In the genomic region with DNA sequence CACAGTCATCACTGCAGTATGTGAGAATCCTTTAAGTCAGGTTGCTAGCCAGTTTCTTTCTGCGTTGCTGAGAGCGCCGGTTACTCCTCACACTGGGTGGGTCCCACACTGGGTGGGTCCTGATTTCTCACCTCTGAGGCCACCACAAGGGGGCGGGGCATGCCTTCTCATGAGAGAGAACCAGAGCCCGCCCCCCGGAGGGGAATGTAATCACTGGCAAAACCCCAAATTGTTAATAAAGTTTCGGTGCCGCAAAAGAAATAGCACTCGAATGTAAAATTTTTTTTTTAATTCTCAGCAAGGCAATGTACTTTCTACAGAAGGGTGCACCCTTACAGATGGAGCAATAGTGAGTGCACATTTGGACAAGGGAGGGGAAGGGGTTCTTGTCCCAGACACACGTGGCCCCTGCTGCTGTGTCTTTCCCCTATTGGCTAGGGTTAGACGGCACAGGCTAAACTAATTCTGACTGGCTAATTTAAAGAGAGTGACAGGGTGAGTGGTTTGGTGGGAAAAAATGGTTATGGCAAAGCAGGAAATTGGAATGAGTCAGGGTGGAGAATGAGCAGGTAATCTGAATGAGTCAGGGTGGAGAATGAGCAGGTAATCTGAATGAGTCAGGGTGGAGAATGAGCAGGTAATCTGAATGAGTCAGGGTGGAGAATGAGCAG, we compare ENCODE assay signal across 12 cellular contexts. TPM values are rescaled to one million over a fixed set of nuclear protein-coding genes. Genes with fewer than 3 reads are reported as not detected.
DNase-seq lines count a peak whose midpoint lies in the region; ATAC-seq, FAIRE-seq and TF ChIP-seq lines count a peak whose summit lies in the region.
"Not testable (repeated sequence)": the region's sequence is repeated elsewhere in the genome, so short reads cannot be mapped to it uniquely, and the experiment has no call there.
"Had no signal": no experiment of that assay in that cellular context is flagged by ENCODE, and none has a peak within 500 bp of the region (broad histone marks: within the 10 kb centered on the region; RNA-seq: fewer than 3 reads in every experiment).

No MANE protein-coding gene starts in this region.

- not testable (repeated sequence) for H3K9me3 Mint-ChIP-seq in glutamatergic neuron (ENCODE audit: unreplicated experiment); nephron; type B pancreatic cell

- H2AFZ ChIP-seq in PC-9; K562 (ENCODE audit: low read depth, low read length): not testable (repeated sequence)

- 78% methylated on average over 6 of the region's 11 CpGs for WGBS in K562 (ENCODE audit: insufficient coverage, low coverage, missing lambda C conversion rate)

- not testable (repeated sequence) for H3K9me2 ChIP-seq in DOHH2 (replicated peaks; ENCODE audit: control insufficient read depth, low read length); PC-9 (ENCODE audit: insufficient read depth)

- H3F3A ChIP-seq in DOHH2 (ENCODE audit: control insufficient read depth, insufficient read depth); PC-9 (ENCODE audit: insufficient read depth, low read depth): not testable (repeated sequence)

- not testable (repeated sequence) for H3K27ac ChIP-seq in DOHH2 (ENCODE audit: low read depth, low read length); HEK293 (ENCODE audit: extremely low read depth, low read depth, low read length); K562 (ENCODE audit: extremely low read depth, low read depth, low read length)
- H3K27ac ChIP-seq in PC-9: peak overlapping the region; percentile 60

- H3K27ac Mint-ChIP-seq in glutamatergic neuron (ENCODE audit: unreplicated experiment): not testable (repeated sequence)
- H3K27ac Mint-ChIP-seq in nephron (peak overlapping the region; percentile 55 to 85 (median 71)), type B pancreatic cell (peak overlapping the region; percentile 53)

- H3K9me3 ChIP-seq in DOHH2 (ENCODE audit: control insufficient read depth, insufficient read depth, low read length); HEK293 (ENCODE audit: control insufficient read depth, insufficient read depth, low read depth, low read length); PC-9 (ENCODE audit: insufficient read depth, low read depth); K562 (replicated peaks; ENCODE audit: control insufficient read depth, insufficient read depth, low read depth, low read length): not testable (repeated sequence)

- H3K9ac ChIP-seq in K562 (ENCODE audit: insufficient read depth in 1 of 2, low read depth in 2 of 2, low read length in 2 of 2): not testable (repeated sequence)

- not testable (repeated sequence) for H3K4me3 Mint-ChIP-seq in glutamatergic neuron (ENCODE audit: unreplicated experiment)
- H3K4me3 Mint-ChIP-seq in nephron: peak overlapping the region; percentile 77 to 86 (median 85)
- peak overlapping the region; percentile 74 for H3K4me3 Mint-ChIP-seq in type B pancreatic cell

- TF ChIP-seq RAD21 in K562 (CRISPR knock-in tag; conservative IDR thresholded peaks at IDR 0.05 in 1 of 2, IDR thresholded peaks at IDR 0.05 in 1 of 2): not testable (repeated sequence)

- not testable (repeated sequence) for TF ChIP-seq EP300 in K562 (IDR thresholded peaks at IDR 0.05; ENCODE audit: low read length)

- BruUV-seq in PC-9 (replicated peaks; lab: Mats Ljungman, UMichigan); K562 (replicated peaks; lab: Mats Ljungman, UMichigan): not testable (repeated sequence)

- not testable (repeated sequence) for H4K20me1 ChIP-seq in DOHH2 (ENCODE audit: control insufficient read depth, insufficient read depth, low read depth, low read length); PC-9 (ENCODE audit: insufficient read depth); K562 (replicated peaks; ENCODE audit: control insufficient read depth, insufficient read depth, low read length)

- not testable (repeated sequence) for H3K79me2 ChIP-seq in DOHH2 (ENCODE audit: control insufficient read depth, low read length); PC-9 (ENCODE audit: low read depth); K562 (ENCODE audit: control insufficient read depth, insufficient read depth, low read length)

- not testable (repeated sequence) for H3K36me3 ChIP-seq in DOHH2 (ENCODE audit: control insufficient read depth, low read length); HEK293 (ENCODE audit: control insufficient read depth in 2 of 2, insufficient read depth in 1 of 2, low read length in 2 of 2); PC-9 (ENCODE audit: low read depth); K562 (ENCODE audit: control insufficient read depth, insufficient read depth, low read length)

- FAIRE-seq in K562 (lab: Jason Lieb, UNC): not testable (repeated sequence)

- H3K27me3 ChIP-seq in DOHH2 (ENCODE audit: control insufficient read depth, low read length); PC-9 (ENCODE audit: insufficient read depth, low read depth); K562 (ENCODE audit: control insufficient read depth in 2 of 2, insufficient read depth in 2 of 2, low read length in 2 of 2): not testable (repeated sequence)

- H3K4me2 ChIP-seq in DOHH2 (ENCODE audit: low read length); PC-9; K562 (ENCODE audit: insufficient read depth, low read length): not testable (repeated sequence)

- not testable (repeated sequence) for TF ChIP-seq POLR2A in K562 (conservative IDR thresholded peaks at IDR 0.05)

- CTCF ChIA-PET in HEK293 (lab: Yijun Ruan, JAX); PC-9 (lab: Charles Lee); K562 (lab: Yijun Ruan, JAX; ENCODE audit: low intra/inter-chr PET ratio): not testable (repeated sequence)

- not testable (repeated sequence) for H3K4me3 ChIP-seq in DOHH2 (ENCODE audit: low read length); HEK293 (ENCODE audit: low read depth, low read length); PC-9; K562

- in situ Hi-C loops in K562 (cut with MboI): not testable (repeated sequence)

- DNase-seq in NAMALWA (ENCODE audit: low spot score) (peak; percentile 61), K562 (ENCODE audit: extremely low read depth in 1 of 4, low spot score in 3 of 4) (peak in 1 of 4 experiments; percentile 26), glutamatergic neuron (peak; percentile 22)
- DNase-seq in PC-9; type B pancreatic cell (ENCODE audit: extremely low spot score, unreplicated experiment): not testable (repeated sequence)

- not testable (repeated sequence) for H3K4me1 Mint-ChIP-seq in glutamatergic neuron (ENCODE audit: low read depth, unreplicated experiment); nephron; type B pancreatic cell (ENCODE audit: unreplicated experiment)

- POLR2A ChIA-PET in HEK293 (lab: Yijun Ruan, JAX); PC-9 (lab: Charles Lee; ENCODE audit: unreplicated experiment); K562 (lab: Yijun Ruan, JAX): not testable (repeated sequence)

- not testable (repeated sequence) for ATAC-seq in K562

- intact Hi-C loops in PC-9 (cut with micrococcal nuclease; ENCODE audit: unreplicated experiment); K562 (cut with micrococcal nuclease): not testable (repeated sequence)

- TF ChIP-seq CTCF in DOHH2 (IDR thresholded peaks at IDR 0.05; ENCODE audit: low read depth, low read length, poor library complexity, severe bottlenecking): peak; percentile 33
- not testable (repeated sequence) for TF ChIP-seq CTCF in HEK293 (tag by site-specific recombination; IDR thresholded peaks at IDR 0.05); PC-9 (conservative IDR thresholded peaks at IDR 0.05); glutamatergic neuron (IDR thresholded peaks at IDR 0.05; ENCODE audit: partially characterized antibody, unreplicated experiment); type B pancreatic cell (conservative IDR thresholded peaks at IDR 0.05)
- peak in 2 of 3 experiments; percentile 19 to 54; a peak in 3 of 6 replicates for TF ChIP-seq CTCF in K562 (IDR thresholded peaks at IDR 0.05 in 2 of 3, conservative IDR thresholded peaks at IDR 0.05 in 1 of 3; ENCODE audit: insufficient read depth in 2 of 3, low read depth in 1 of 3, low read length in 3 of 3)
- peak in 2 of 3 experiments; percentile 9 to 23 for TF ChIP-seq CTCF in nephron (IDR thresholded peaks at IDR 0.05; ENCODE audit: unreplicated experiment in 3 of 3)

- not testable (repeated sequence) for H3K9me1 ChIP-seq in K562 (ENCODE audit: control insufficient read depth, insufficient read depth, low read length)

- H3K27me3 Mint-ChIP-seq in glutamatergic neuron (ENCODE audit: unreplicated experiment); nephron (ENCODE audit: low read depth); type B pancreatic cell: not testable (repeated sequence)

- H3K36me3 Mint-ChIP-seq in glutamatergic neuron (ENCODE audit: unreplicated experiment); nephron (ENCODE audit: low read depth); type B pancreatic cell: not testable (repeated sequence)

- not testable (repeated sequence) for H3K4me1 ChIP-seq in DOHH2 (ENCODE audit: control insufficient read depth, low read length); HEK293 (ENCODE audit: control insufficient read depth, insufficient read depth, low read length); PC-9 (replicated peaks; ENCODE audit: insufficient read depth); K562 (replicated peaks in 1 of 2; ENCODE audit: control insufficient read depth in 2 of 2, insufficient read depth in 2 of 2, low read length in 2 of 2)

RNA-seq across cellular contexts. Expression of a gene that starts 25.5 kb away (rescaled TPM):
- 32.2 and 47.4 TPM in 2 replicates for total RNA-seq in PC-9 (2021)
- 7.9 and 16.0 TPM in 2 replicates for total RNA-seq in K562 (2011; cell fraction: chromatin; rRNA removed; ENCODE audit: low replicate concordance)
- 21.0 and 22.2 TPM in 2 replicates for total RNA-seq in K562 (2011; cell fraction: nucleolus; rRNA removed)
- 18.3 and 20.5 TPM in 2 replicates for total RNA-seq in K562 (2011; cell fraction: nucleoplasm; rRNA removed)
- total RNA-seq in K562 (2014; rRNA removed): 10.7 and 12.7 TPM in 2 replicates
- 6.6 and 9.8 TPM in 2 replicates for total RNA-seq in K562 (2014; rRNA removed; fragmentation: Illumina TruSeq; extraction: Trizol)
- 13.9 and 16.9 TPM in 2 replicates for total RNA-seq in K562 (2015; rRNA removed; fragmentation: Illumina TruSeq; extraction: Trizol)
- total RNA-seq in K562 (2021): 6.4 and 6.8 TPM in 2 replicates
- 24.5 and 46.3 TPM in 2 replicates for polyA plus RNA-seq in K562 (2011; rRNA removed)
- polyA plus RNA-seq in K562 (2011; cell fraction: cytosol; rRNA removed): 49.2 and 64.0 TPM in 2 replicates
- 13.0 and 27.7 TPM in 2 replicates for polyA plus RNA-seq in K562 (2011; cell fraction: nucleus; rRNA removed)
- polyA plus RNA-seq in K562 (2012): 20.5 and 22.5 TPM in 2 replicates
- 11.7 and 19.4 TPM in 2 replicates for polyA plus RNA-seq in K562 (2014; fragmentation: Illumina TruSeq; extraction: Trizol)
- polyA plus RNA-seq in K562 (2014; fragmentation: Nextera tagmentation; extraction: Ambion mirVana): 10 to 100 TPM; 33.1 to 33.3 TPM
- 11.2 and 22.3 TPM in 2 replicates for polyA plus RNA-seq in K562 (2014; rRNA removed)
- 20.5 and 23.2 TPM in 2 replicates for polyA minus RNA-seq in K562 (2011; rRNA and poly(A)+ RNA removed)
- polyA minus RNA-seq in K562 (2011; cell fraction: cytosol; rRNA and poly(A)+ RNA removed): 4.5 and 6.8 TPM in 2 replicates
- 1.6 and 6.7 TPM in 2 replicates for polyA minus RNA-seq in K562 (2011; cell fraction: nucleus; rRNA and poly(A)+ RNA removed)
- total RNA-seq in glutamatergic neuron (ENCODE audit: unreplicated experiment): not detected
- 476 and 793 TPM in 2 replicates for total RNA-seq in type B pancreatic cell (ENCODE audit: low replicate concordance)
- total RNA-seq: CD8-positive, alpha-beta T cell; MCF 10A had no signal
- polyA plus RNA-seq: AG04450, BJ had no signal

RNA-seq across cellular contexts. Expression of a gene that starts 47.1 kb away (rescaled TPM):
- total RNA-seq in PC-9 (2021) (not detected in 2 replicates), K562 (2014; rRNA removed) (0.12 and 0.14 TPM in 2 replicates), K562 (2014; rRNA removed; fragmentation: Illumina TruSeq; extraction: Trizol) (0.22 and 0.29 TPM in 2 replicates), K562 (2015; rRNA removed; fragmentation: Illumina TruSeq; extraction: Trizol) (0.54 and 0.87 TPM in 2 replicates), K562 (2021) (not detected in 2 replicates), glutamatergic neuron (ENCODE audit: unreplicated experiment) (not detected), type B pancreatic cell (ENCODE audit: low replicate concordance) (0.97 and 1.1 TPM in 2 replicates)
- total RNA-seq in K562 (2011; cell fraction: chromatin; rRNA removed; ENCODE audit: low replicate concordance): 0.30 TPM in 1 of 2 replicates, not detected in the other
- total RNA-seq in K562 (2011; cell fraction: nucleolus; rRNA removed): not detected in 2 replicates
- total RNA-seq in K562 (2011; cell fraction: nucleoplasm; rRNA removed): 0.66 TPM in 1 of 2 replicates, not detected in the other
- polyA plus RNA-seq in K562 (2011; rRNA removed) (0.38 and 1.2 TPM in 2 replicates), K562 (2014; fragmentation: Illumina TruSeq; extraction: Trizol) (0.42 and 0.71 TPM in 2 replicates), K562 (2014; fragmentation: Nextera tagmentation; extraction: Ambion mirVana) (1 to 10 TPM in 1 of 2 experiments, under 1 TPM in 1; 0.69 to 1.0 TPM), K562 (2014; rRNA removed) (not detected in 2 replicates)
- 0.57 and 1.2 TPM in 2 replicates for polyA plus RNA-seq in K562 (2011; cell fraction: cytosol; rRNA removed)
- 1.00 TPM in 1 of 2 replicates, not detected in the other for polyA plus RNA-seq in K562 (2011; cell fraction: nucleus; rRNA removed)
- polyA plus RNA-seq in K562 (2012): 0.29 and 1.2 TPM in 2 replicates
- 0.32 and 0.66 TPM in 2 replicates for polyA minus RNA-seq in K562 (2011; rRNA and poly(A)+ RNA removed)
- polyA minus RNA-seq in K562 (2011; cell fraction: cytosol; rRNA and poly(A)+ RNA removed): not detected in 2 replicates
- polyA minus RNA-seq in K562 (2011; cell fraction: nucleus; rRNA and poly(A)+ RNA removed): 0.33 TPM in 1 of 2 replicates, not detected in the other
- total RNA-seq: MCF 10A had no signal
- polyA plus RNA-seq: AG04450, BJ had no signal

RNA-seq across cellular contexts. Expression of a gene that starts 60.0 kb away (rescaled TPM):
- total RNA-seq in PC-9 (2021) (not detected in 2 replicates), K562 (2014; rRNA removed) (not detected in 2 replicates), K562 (2014; rRNA removed; fragmentation: Illumina TruSeq; extraction: Trizol) (not detected in 2 replicates), K562 (2015; rRNA removed; fragmentation: Illumina TruSeq; extraction: Trizol) (not detected in 2 replicates), K562 (2021) (not detected in 2 replicates), glutamatergic neuron (ENCODE audit: unreplicated experiment) (not detected), type B pancreatic cell (ENCODE audit: low replicate concordance) (not detected in 2 replicates)
- not detected in 2 replicates for total RNA-seq in K562 (2011; cell fraction: chromatin; rRNA removed; ENCODE audit: low replicate concordance)
- not detected in 2 replicates for total RNA-seq in K562 (2011; cell fraction: nucleolus; rRNA removed)
- not detected in 2 replicates for total RNA-seq in K562 (2011; cell fraction: nucleoplasm; rRNA removed)
- polyA plus RNA-seq in K562 (2011; rRNA removed) (not detected in 2 replicates), K562 (2014; fragmentation: Illumina TruSeq; extraction: Trizol) (not detected in 2 replicates), K562 (2014; fragmentation: Nextera tagmentation; extraction: Ambion mirVana) (not detected), K562 (2014; rRNA removed) (not detected in 2 replicates)
- polyA plus RNA-seq in K562 (2011; cell fraction: cytosol; rRNA removed): not detected in 2 replicates
- not detected in 2 replicates for polyA plus RNA-seq in K562 (2011; cell fraction: nucleus; rRNA removed)
- polyA plus RNA-seq in K562 (2012): not detected in 2 replicates
- not detected in 2 replicates for polyA minus RNA-seq in K562 (2011; rRNA and poly(A)+ RNA removed)
- polyA minus RNA-seq in K562 (2011; cell fraction: cytosol; rRNA and poly(A)+ RNA removed): not detected in 2 replicates
- not detected in 2 replicates for polyA minus RNA-seq in K562 (2011; cell fraction: nucleus; rRNA and poly(A)+ RNA removed)
- total RNA-seq: CD8-positive, alpha-beta T cell; MCF 10A had no signal
- polyA plus RNA-seq: AG04450, BJ had no signal
